In the genomic region with DNA sequence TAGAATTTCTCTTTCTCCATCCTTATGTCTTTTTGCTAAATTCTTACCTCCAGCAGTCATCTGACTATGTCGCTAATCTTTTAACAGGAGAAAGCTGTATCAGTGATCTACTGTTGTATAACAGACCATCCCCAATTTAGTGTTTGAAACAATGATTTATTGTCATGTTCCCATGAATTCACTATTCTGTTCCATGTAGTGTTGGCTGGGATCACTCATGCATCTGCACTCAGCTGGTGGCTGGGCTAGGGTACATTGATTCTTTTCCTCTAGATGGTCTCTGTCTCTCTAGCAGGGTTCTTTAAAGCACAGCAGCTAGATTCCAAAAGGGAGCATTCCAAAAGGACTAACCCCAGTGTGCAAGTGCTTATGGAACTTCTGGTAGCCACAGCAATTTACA, we compare ENCODE assay signal across 14 cellular contexts.
DNase-seq lines count a peak whose midpoint lies in the region; ATAC-seq, FAIRE-seq and TF ChIP-seq lines count a peak whose summit lies in the region.
"Had no signal": no experiment of that assay in that cellular context is flagged by ENCODE, and none has a peak within 500 bp of the region (broad histone marks: within the 10 kb centered on the region; RNA-seq: fewer than 3 reads in every experiment).

No MANE protein-coding gene starts in this region.

- no peak overlapping the region for H2AFZ ChIP-seq in H1 (ENCODE audit: low read length)

- H4K8ac ChIP-seq in H1 (ENCODE audit: extremely low read depth, insufficient read depth, low read length), result no peak overlapping the region

- no peak overlapping the region for H3K4me2 ChIP-seq in H1 (ENCODE audit: insufficient read depth in 1 of 2, low read depth in 2 of 2, low read length in 2 of 2)
- H3K4me2 ChIP-seq: BLaER1 treated with 17β-estradiol and CSF1 and Interleukin-3, amounts not matched to agents 10 nM and 100 nM had no signal

- TF ChIP-seq EP300 in H1 (IDR thresholded peaks at IDR 0.05; ENCODE audit: borderline replicate concordance in 1 of 2, low read depth in 2 of 2, low read length in 2 of 2), result no peak

- no peak overlapping the region for H3K27ac ChIP-seq in H1 (ENCODE audit: low read depth, low read length)
- H3K27ac ChIP-seq: BLaER1 treated with 17β-estradiol and CSF1 and Interleukin-3, amounts not matched to agents 10 nM and 100 nM had no signal

- no peaks in the 10 kb centered on the region for H3K9me3 Mint-ChIP-seq in WTC11
- no peaks in the 10 kb centered on the region for H3K9me3 Mint-ChIP-seq in nephron progenitor cell
- H3K9me3 Mint-ChIP-seq: CD4-positive, alpha-beta T cell had no signal

- H3K9me3 ChIP-seq in H1 (ENCODE audit: insufficient read depth in 2 of 2, low read depth in 1 of 2, low read length in 1 of 2), result no peaks in the 10 kb centered on the region

- peaks cover 8% of the 10 kb centered on the region for H3K23me2 ChIP-seq in H1 (ENCODE audit: low read depth, low read length)

- H4K91ac ChIP-seq in H1 (replicated peaks; ENCODE audit: insufficient read length, low read length), result no peak overlapping the region

- H3K79me2 ChIP-seq in H1 (ENCODE audit: control insufficient read depth in 1 of 2, insufficient read depth in 2 of 2, low read length in 2 of 2), result peaks cover 0 to 2% of the 10 kb centered on the region in 2 experiments; a peak in 1 of 4 replicates

- no peaks in the 10 kb centered on the region for H3K27me3 ChIP-seq in H1 (replicated peaks in 1 of 4; ENCODE audit: control insufficient read depth in 3 of 4, extremely low read depth in 1 of 4, insufficient read depth in 3 of 4, low read length in 3 of 4)
- H3K27me3 ChIP-seq: BLaER1 treated with 17β-estradiol and CSF1 and Interleukin-3, amounts not matched to agents 10 nM and 100 nM had no signal

- no peaks in the 10 kb centered on the region for H3K79me1 ChIP-seq in H1 (ENCODE audit: low read depth, low read length)

- H3K9ac ChIP-seq in H1 (replicated peaks in 1 of 4; ENCODE audit: extremely low read depth in 1 of 4, low read depth in 3 of 4, low read length in 3 of 4), result no peak overlapping the region
- H3K9ac ChIP-seq: BLaER1 treated with 17β-estradiol and CSF1 and Interleukin-3, amounts not matched to agents 10 nM and 100 nM had no signal

- peak overlapping the region; percentile 4 for H3K4ac ChIP-seq in H1 (replicated peaks; ENCODE audit: insufficient read length, low read depth, low read length)

- ATAC-seq in WTC11, result no peak

- FAIRE-seq in H1 (lab: Jason Lieb, UNC), result no peak

- H2BK12ac ChIP-seq in H1 (ENCODE audit: low read depth, low read length), result no peak overlapping the region

- no peak overlapping the region for H4K5ac ChIP-seq in H1 (ENCODE audit: insufficient read length, low read depth, low read length)

- H2BK15ac ChIP-seq in H1 (ENCODE audit: low read length), result no peak overlapping the region

- H2BK120ac ChIP-seq in H1 (replicated peaks; ENCODE audit: low read depth, low read length), result no peak overlapping the region

- H3K4me3 Mint-ChIP-seq in WTC11, result no peak overlapping the region
- H3K4me3 Mint-ChIP-seq in nephron progenitor cell, result peak overlapping the region; percentile 56
- H3K4me3 Mint-ChIP-seq: CD4-positive, alpha-beta T cell had no signal

- no peak overlapping the region for H2BK20ac ChIP-seq in H1 (ENCODE audit: low read length)

- peaks cover 26% of the 10 kb centered on the region for H3K4me1 Mint-ChIP-seq in WTC11
- H3K4me1 Mint-ChIP-seq in nephron progenitor cell, result peaks cover 35% of the 10 kb centered on the region

- H3K14ac ChIP-seq in H1 (ENCODE audit: insufficient read length), result no peak overlapping the region

- H4K20me1 ChIP-seq in H1 (replicated peaks in 1 of 2; ENCODE audit: control insufficient read depth in 1 of 2, insufficient read depth in 2 of 2, low read length in 2 of 2), result no peaks in the 10 kb centered on the region
- H4K20me1 ChIP-seq: BLaER1 treated with 17β-estradiol and CSF1 and Interleukin-3, amounts not matched to agents 10 nM and 100 nM had no signal

- H2BK5ac ChIP-seq in H1 (ENCODE audit: low read depth, low read length), result no peak overlapping the region

- DNase-seq in WTC11 (ENCODE audit: low spot score), result no peak
- DNase-seq in H1 (ENCODE audit: low read depth in 1 of 2, low spot score in 2 of 2), result no peak
- no peak for DNase-seq in nephron progenitor cell
- DNase-seq in superior temporal gyrus (ENCODE audit: extremely low spot score), result peak; percentile 77
- DNase-seq in SHP77 treated with DMSO at 0.1 percent for 48 hours (lab: John Stamatoyannopoulos, UW), result no peak
- no peak for DNase-seq in NCI-H82 treated with DMSO at 0.1 percent for 48 hours (lab: John Stamatoyannopoulos, UW; ENCODE audit: unreplicated experiment)
- DNase-seq in cerebellum (ENCODE audit: low spot score), result no peak
- DNase-seq: 8988T; AML-193; Calu3; CD4-positive, alpha-beta T cell; DMS 273 treated with DMSO at 0.1 percent for 48 hours; H7 had no signal

- CTCF ChIA-PET in WTC11 (lab: Charles Lee), result no interaction called here
- CTCF ChIA-PET in H1 (lab: Charles Lee; ENCODE audit: partially characterized antibody), result interaction anchor here (1.1 to 1.5 kb wide), 3 partner anchors 13 to 130 kb away, joined by 3 read pairs; no protein-coding TSS in a partner anchor

- TF ChIP-seq CTCF in WTC11 (IDR thresholded peaks at IDR 0.05) (no peak), H1 (IDR thresholded peaks at IDR 0.05; ENCODE audit: control extremely low read depth in 1 of 3, insufficient read depth in 1 of 3, low read depth in 1 of 3, low read length in 3 of 3) (no peak), nephron progenitor cell (IDR thresholded peaks at IDR 0.05) (no peak)

- H3K36me3 Mint-ChIP-seq in WTC11 (no peaks in the 10 kb centered on the region), nephron progenitor cell (ENCODE audit: low read depth) (peaks cover 10% of the 10 kb centered on the region)

- no peak overlapping the region for H3K4me3 ChIP-seq in H1 (ENCODE audit: extremely low read depth in 1 of 4, insufficient read depth in 2 of 4, low read depth in 3 of 4, low read length in 4 of 4)
- H3K4me3 ChIP-seq: BLaER1 treated with 17β-estradiol and CSF1 and Interleukin-3, amounts not matched to agents 10 nM and 100 nM had no signal

- H3K27ac Mint-ChIP-seq in WTC11 (peak overlapping the region; percentile 20; the same call in 1 of the 2 replicates), nephron progenitor cell (no peak overlapping the region)
- H3K27ac Mint-ChIP-seq: CD4-positive, alpha-beta T cell had no signal

- TF ChIP-seq RAD21 in H1 (IDR thresholded peaks at IDR 0.05 in 1 of 2, conservative IDR thresholded peaks at IDR 0.05 in 1 of 2; ENCODE audit: low read depth in 2 of 2, low read length in 2 of 2), result no peak

- H3K27me3 Mint-ChIP-seq in WTC11 (ENCODE audit: low read depth), result no peaks in the 10 kb centered on the region
- no peaks in the 10 kb centered on the region for H3K27me3 Mint-ChIP-seq in nephron progenitor cell (ENCODE audit: low read depth, poor library complexity)

- no peak overlapping the region for H3K18ac ChIP-seq in H1 (ENCODE audit: extremely low read depth, low read length)

- no peak for TF ChIP-seq POLR2A in H1 (IDR thresholded peaks at IDR 0.05; ENCODE audit: control extremely low read depth in 1 of 2, low read depth in 2 of 2, low read length in 2 of 2)

- H3K36me3 ChIP-seq in H1 (ENCODE audit: control insufficient read depth in 2 of 4, insufficient read depth in 4 of 4, low read length in 3 of 4), result no peaks in the 10 kb centered on the region
- H3K36me3 ChIP-seq: BLaER1 treated with 17β-estradiol and CSF1 and Interleukin-3, amounts not matched to agents 10 nM and 100 nM had no signal

- H3K4me1 ChIP-seq in H1 (replicated peaks in 1 of 4; ENCODE audit: control insufficient read depth in 3 of 4, insufficient read depth in 4 of 4, low read length in 3 of 4), result peaks cover 0 to 11% (median 0%) of the 10 kb centered on the region in 4 experiments; a peak in 3 of 7 replicates

- 95% methylated on average over 1 of the region's 1 CpG; no CpG with 5 or more reads in 1 of the 2 experiments for WGBS in H1 (ENCODE audit: extremely low coverage in 1 of 2, insufficient coverage in 1 of 2, insufficient read length in 1 of 2, insufficient replicate concordance in 2 of 2, low coverage in 1 of 2, low lambda C conversion rate in 2 of 2, missing lambda C conversion rate in 1 of 2), 2 experiments

- POLR2A ChIA-PET in WTC11 (lab: Charles Lee) (no interaction called here), H1 (lab: Charles Lee; ENCODE audit: partially characterized antibody) (interaction anchor here (1.3 kb wide), 1 partner anchor 111 kb away, joined by 3 read pairs; no protein-coding TSS in a partner anchor)

- H2AK5ac ChIP-seq in H1 (ENCODE audit: low read depth, low read length), result no peak overlapping the region

- no peak overlapping the region for H3K56ac ChIP-seq in H1 (replicated peaks; ENCODE audit: insufficient read length, low read depth, low read length)

- H3K23ac ChIP-seq in H1 (ENCODE audit: insufficient read length), result no peak overlapping the region

TF ChIP-seq in WTC11, 78 proteins besides CTCF, POLR2A, EP300 and RAD21 (continues in another document):
- TF ChIP-seq ZNF416 (CRISPR knock-in tag; IDR thresholded peaks at IDR 0.05), result no peak

TF ChIP-seq in H1, 55 proteins besides CTCF, POLR2A, EP300 and RAD21 (continues in another document):
- TF ChIP-seq POLR2AphosphoS5 (IDR thresholded peaks at IDR 0.05; ENCODE audit: low read depth, low read length), result no peak
